In the genomic region with DNA sequence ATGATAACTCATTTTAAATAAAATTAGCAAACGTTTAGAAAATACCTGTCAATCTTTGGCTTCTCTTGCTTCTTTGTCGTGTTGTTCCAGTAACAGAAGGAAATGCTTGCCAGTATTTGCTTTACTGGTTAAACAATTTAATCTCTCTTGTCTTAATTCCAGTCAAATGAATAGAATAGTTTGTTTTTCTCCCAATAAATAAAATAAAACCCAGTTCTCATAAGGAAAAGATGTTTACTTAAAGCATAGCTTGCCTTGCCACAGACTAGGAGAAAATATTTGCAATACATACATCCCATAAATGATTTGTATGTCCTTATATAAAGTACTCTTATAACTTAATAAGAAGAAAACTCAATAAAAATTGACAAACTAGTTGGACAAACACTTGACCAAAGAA, we compare ENCODE assay signal across 27 cellular contexts. TPM values are rescaled to one million over a fixed set of nuclear protein-coding genes. Genes with fewer than 3 reads are reported as not detected.
"Had no signal": no experiment of that assay in that cellular context is flagged by ENCODE, and none has a peak within 500 bp of the region (broad histone marks: within the 10 kb centered on the region; RNA-seq: fewer than 3 reads in every experiment).

No MANE protein-coding gene starts in this region.

- H3K79me2 ChIP-seq: parathyroid adenoma had no signal

- H3K27ac ChIP-seq: neutrophil, parathyroid adenoma, right lobe of liver, thyroid gland had no signal

- H3K4me1 ChIP-seq: parathyroid adenoma, uterus had no signal

- H3K9ac ChIP-seq: parathyroid adenoma had no signal

- H3K27me3 ChIP-seq: right lobe of liver, sigmoid colon, stomach, thyroid gland, tibial nerve, upper lobe of right lung, uterus had no signal

- H2AFZ ChIP-seq: parathyroid adenoma had no signal

- H3K9me3 ChIP-seq: neutrophil, right lobe of liver, sigmoid colon, stomach, thoracic aorta, thyroid gland, tibial nerve, upper lobe of right lung, uterus had no signal

- DNase-seq: naive thymus-derived CD8-positive, alpha-beta T cell; nephron progenitor cell; nucleus accumbens; posterior cingulate gyrus; psoas muscle; right cardiac atrium; right lobe of liver; sigmoid colon; small intestine; stimulated activated CD4-positive, alpha-beta T cell treated with anti-CD3 and anti-CD28 coated beads, Interleukin-15, amount 100 ng/mL, for 24 hours; stimulated activated CD4-positive, alpha-beta T cell treated with anti-CD3 and anti-CD28 coated beads, Interleukin-2, amount 100 ng/mL, for 24 hours; stimulated activated CD4-positive, alpha-beta T cell treated with anti-CD3 and anti-CD28 coated beads, Interleukin-2, amount 100 ng/mL, for 48 hours; stimulated activated CD4-positive, alpha-beta T cell treated with anti-CD3 and anti-CD28 coated beads, Interleukin-4, amount 100 ng/mL, for 24 hours; stimulated activated naive B cell treated with anti-CD40 and anti-IgM and Interleukin-4, amounts not matched to agents 10 μg/mL and 1 μg/mL and 100 μg/mL, for 72 hours; stimulated activated naive CD4-positive, alpha-beta T cell treated with Interleukin-2 at 50 U/mL for 16 hours; stomach; thyroid gland; upper lobe of right lung; uterus had no signal

- H3K36me3 ChIP-seq: neutrophil, right lobe of liver, sigmoid colon, stomach, thoracic aorta, thyroid gland, tibial nerve, upper lobe of right lung, uterus had no signal

- ATAC-seq: naive thymus-derived CD8-positive, alpha-beta T cell; natural killer cell treated with Interleukin-12 subunit alpha and Interleukin-12 subunit beta and Interleukin-15 and Interleukin-18, amount 100 ng/mL, for 72 hours; right lobe of liver; stimulated activated effector memory CD8-positive, alpha-beta T cell treated with anti-CD3 and anti-CD28 coated beads, Interleukin-12 subunit alpha, Interleukin-12 subunit beta, amount 100 ng/mL, for 72 hours; stimulated activated naive B cell treated with anti-CD40 and anti-IgM and Interleukin-4, amounts not matched to agents 10 μg/mL and 1 μg/mL and 100 μg/mL, for 72 hours; upper lobe of right lung had no signal

- H3K4me3 ChIP-seq: right lobe of liver, sigmoid colon, stomach, thyroid gland, uterus had no signal

- FAIRE-seq: small intestine had no signal

RNA-seq across cellular contexts. Expression of a gene that starts 43.9 kb away (rescaled TPM):
- total RNA-seq: naive thymus-derived CD8-positive, alpha-beta T cell; osteocyte; right lobe of liver; skeletal muscle tissue; thoracic aorta; upper lobe of right lung had no signal
- polyA plus RNA-seq: naive thymus-derived CD8-positive, alpha-beta T cell had no signal
